19 cellular contexts compared by ENCODE assay signal in genomic region chr16:63938661-63939060, GRCh38.
"Had no signal": no experiment of that assay in that cellular context is flagged by ENCODE, and none has a peak within 500 bp of the region (broad histone marks: within the 10 kb centered on the region; RNA-seq: fewer than 3 reads in every experiment).

No MANE protein-coding gene starts in this region.

- FAIRE-seq: islet of Langerhans had no signal

- H3K9ac ChIP-seq: parathyroid adenoma had no signal

- H3K9me3 ChIP-seq: breast epithelium, thoracic aorta, upper lobe of right lung had no signal

- H3K27ac ChIP-seq: breast epithelium, hepatocyte, parathyroid adenoma, spleen, thoracic aorta, upper lobe of right lung had no signal

- H3K4me3 ChIP-seq: breast epithelium, hepatocyte, lung, spleen, thoracic aorta, upper lobe of right lung had no signal

- H3K4me1 ChIP-seq: breast epithelium, parathyroid adenoma, spleen, upper lobe of right lung had no signal

- H3K36me3 ChIP-seq: breast epithelium, spleen, thoracic aorta, upper lobe of right lung had no signal

- DNase-seq: activated B cell treated with CpG ODN at 0.5 μM for 24 hours; activated CD4-positive, alpha-beta memory T cell treated with anti-CD3 and anti-CD28 coated beads, Interleukin-2, amount 10 ng/mL, durations not matched to agents 7 days and 5 days; activated CD4-positive, alpha-beta T cell treated with anti-CD3 and anti-CD28 coated beads for 4 hours; activated CD8-positive, alpha-beta memory T cell treated with anti-CD3 and anti-CD28 coated beads, Interleukin-2, amount 10 ng/mL, durations not matched to agents 7 days and 5 days; activated naive CD8-positive, alpha-beta T cell treated with anti-CD3 and anti-CD28 coated beads for 36 hours; amygdala; effector CD8-positive, alpha-beta T cell; spleen; stimulated activated naive B cell treated with anti-CD40 and anti-IgM and Interleukin-4, amounts not matched to agents 10 μg/mL and 1 μg/mL and 100 μg/mL, for 72 hours; T-cell; upper lobe of right lung had no signal

- ATAC-seq: activated CD8-positive, alpha-beta memory T cell treated with anti-CD3 and anti-CD28 coated beads, Interleukin-2, amount 10 ng/mL, durations not matched to agents 7 days and 5 days; esophagus mucosa; sciatic nerve; stimulated activated naive B cell treated with anti-CD40 and anti-IgM and Interleukin-4, amounts not matched to agents 10 μg/mL and 1 μg/mL and 100 μg/mL, for 72 hours; T-cell; upper lobe of right lung had no signal
